ENCODE assay signal across 10 cellular contexts in genomic region chr20:49889245-49889942, GRCh38. TPM values are rescaled to one million over a fixed set of nuclear protein-coding genes. Genes with fewer than 3 reads are reported as not detected.
DNase-seq lines count a peak whose midpoint lies in the region; ATAC-seq and TF ChIP-seq lines count a peak whose summit lies in the region.
"Had no signal": no experiment of that assay in that cellular context is flagged by ENCODE, and none has a peak within 500 bp of the region (broad histone marks: within the 10 kb centered on the region; RNA-seq: fewer than 3 reads in every experiment).

No MANE protein-coding gene starts in this region.

- H3K4me1 Mint-ChIP-seq in natural killer cell treated with Interleukin-12 subunit alpha and Interleukin-12 subunit beta and Interleukin-15 and Interleukin-18, amount 100 ng/mL, for 72 hours (ENCODE audit: low read depth in 2 of 2): peaks cover 15 to 27% of the 10 kb centered on the region in 2 donors

- H3K36me3 ChIP-seq in body of pancreas (replicated peaks in 1 of 2; ENCODE audit: insufficient read depth in 1 of 2, low read depth in 2 of 2): peaks cover 0 to 3% of the 10 kb centered on the region in 2 donors

- H3K27ac ChIP-seq in HL-60 (replicated peaks): peak overlapping the region; percentile 6
- H3K27ac ChIP-seq in body of pancreas: peak overlapping the region in 3 of 4 donors; percentile 10 to 42 (median 32)

- ATAC-seq in body of pancreas (peak; percentile 21), HG03439 (IDR thresholded peaks at IDR 0.05; ENCODE audit: unreplicated experiment) (no peak)
- ATAC-seq in natural killer cell treated with Interleukin-12 subunit alpha and Interleukin-12 subunit beta and Interleukin-15 and Interleukin-18, amount 100 ng/mL, for 72 hours: no peak

- no peaks in the 10 kb centered on the region for H3K36me3 Mint-ChIP-seq in natural killer cell treated with Interleukin-12 subunit alpha and Interleukin-12 subunit beta and Interleukin-15 and Interleukin-18, amount 100 ng/mL, for 72 hours

- no peak overlapping the region for H3K4me3 Mint-ChIP-seq in natural killer cell treated with Interleukin-12 subunit alpha and Interleukin-12 subunit beta and Interleukin-15 and Interleukin-18, amount 100 ng/mL, for 72 hours

- DNase-seq in AML-193 (lab: John Stamatoyannopoulos, UW): peak; percentile 25 to 48
- peak in 1 of 2 experiments; percentile 29 for DNase-seq in HL-60 (ENCODE audit: low read depth in 1 of 2, low spot score in 1 of 2)
- DNase-seq in body of pancreas: peak in 3 of 4 donors; percentile 39 to 55 (median 44)
- peak; percentile 51 for DNase-seq in natural killer cell treated with Interleukin-12 subunit alpha and Interleukin-12 subunit beta and Interleukin-15 and Interleukin-18, amount 100 ng/mL, for 72 hours (ENCODE audit: low spot score)
- DNase-seq in stimulated activated CD4-positive, alpha-beta T cell treated with anti-CD3 and anti-CD28 coated beads, Interleukin-2, amount 100 ng/mL, for 24 hours: no peak
- DNase-seq in DMS 273 treated with DMSO at 0.1 percent for 48 hours (lab: John Stamatoyannopoulos, UW): no peak
- DNase-seq in dermis blood vessel endothelial cell: no peak
- DNase-seq: mammary epithelial cell had no signal

- peaks cover 47% of the 10 kb centered on the region for H3K4me1 ChIP-seq in body of pancreas

- no peaks in the 10 kb centered on the region for H3K27me3 Mint-ChIP-seq in natural killer cell treated with Interleukin-12 subunit alpha and Interleukin-12 subunit beta and Interleukin-15 and Interleukin-18, amount 100 ng/mL, for 72 hours

- whole genome bisulfite sequencing in body of pancreas, 2 donors: 43 to 51% methylated on average over 5 of the region's 5 CpGs

- H3K27me3 ChIP-seq in HL-60 (ENCODE audit: insufficient read depth, poor library complexity, severe bottlenecking): no peaks in the 10 kb centered on the region
- no peaks in the 10 kb centered on the region for H3K27me3 ChIP-seq in body of pancreas
- H3K27me3 ChIP-seq: cardiac muscle cell had no signal

- no peaks in the 10 kb centered on the region for H3K9me3 Mint-ChIP-seq in natural killer cell treated with Interleukin-12 subunit alpha and Interleukin-12 subunit beta and Interleukin-15 and Interleukin-18, amount 100 ng/mL, for 72 hours

- H3K4me3 ChIP-seq in HL-60 (replicated peaks; ENCODE audit: insufficient read depth, low read length) (no peak overlapping the region), body of pancreas (no peak overlapping the region)
- H3K4me3 ChIP-seq: cardiac muscle cell had no signal

- peak overlapping the region; percentile 33 to 54 for H3K27ac Mint-ChIP-seq in natural killer cell treated with Interleukin-12 subunit alpha and Interleukin-12 subunit beta and Interleukin-15 and Interleukin-18, amount 100 ng/mL, for 72 hours

- TF ChIP-seq CTCF in HL-60 (IDR thresholded peaks at IDR 0.05; ENCODE audit: insufficient read depth, low read length): no peak
- TF ChIP-seq CTCF in body of pancreas (IDR thresholded peaks at IDR 0.05): no peak

- intact Hi-C loops in body of pancreas (cut with DNase I): loop anchor here (10.0 kb wide), 1 partner anchor 345 kb away; no protein-coding TSS in a partner anchor

- no peaks in the 10 kb centered on the region for H3K9me3 ChIP-seq in body of pancreas

- no peak for TF ChIP-seq POLR2A in body of pancreas (IDR thresholded peaks at IDR 0.05)

RNA-seq across cellular contexts. Expression of gene SPATA2, which starts 25.9 kb away (rescaled TPM):
- 1 to 10 TPM; 3.9 to 7.3 TPM for total RNA-seq in body of pancreas
- 10 to 100 TPM; 10.1 to 12.0 TPM for total RNA-seq in natural killer cell treated with Interleukin-12 subunit alpha and Interleukin-12 subunit beta and Interleukin-15 and Interleukin-18, amount 100 ng/mL, for 72 hours
- total RNA-seq in dermis blood vessel endothelial cell: 1.2 and 2.4 TPM in 2 replicates

RNA-seq across cellular contexts. Expression of gene RNF114, which starts 46.8 kb away (rescaled TPM):
- 100 to 1,000 TPM in 1 of 2 donors, 10 to 100 TPM in 1; 82.0 to 181 TPM for total RNA-seq in body of pancreas
- 10 to 100 TPM; 69.9 to 79.3 TPM for total RNA-seq in natural killer cell treated with Interleukin-12 subunit alpha and Interleukin-12 subunit beta and Interleukin-15 and Interleukin-18, amount 100 ng/mL, for 72 hours
- total RNA-seq in dermis blood vessel endothelial cell: 69.4 and 169 TPM in 2 replicates

Comparison
In these comparisons a context has a peak if more than half of its experiments do, and no peak if none do; other contexts are left out.
1. DNase-seq: peak in AML-193 (2 of 2), body of pancreas (3 of 4) and natural killer cell treated with Interleukin-12 subunit alpha and Interleukin-12 subunit beta and Interleukin-15 and Interleukin-18, amount 100 ng/mL, for 72 hours (single experiment); none in stimulated activated CD4-positive, alpha-beta T cell treated with anti-CD3 and anti-CD28 coated beads, Interleukin-2, amount 100 ng/mL, for 24 hours (0 of 2), DMS 273 treated with DMSO at 0.1 percent for 48 hours (single experiment) and dermis blood vessel endothelial cell (single experiment).